Comparison of ENCODE assay signal across 8 cellular contexts in the genomic region with DNA sequence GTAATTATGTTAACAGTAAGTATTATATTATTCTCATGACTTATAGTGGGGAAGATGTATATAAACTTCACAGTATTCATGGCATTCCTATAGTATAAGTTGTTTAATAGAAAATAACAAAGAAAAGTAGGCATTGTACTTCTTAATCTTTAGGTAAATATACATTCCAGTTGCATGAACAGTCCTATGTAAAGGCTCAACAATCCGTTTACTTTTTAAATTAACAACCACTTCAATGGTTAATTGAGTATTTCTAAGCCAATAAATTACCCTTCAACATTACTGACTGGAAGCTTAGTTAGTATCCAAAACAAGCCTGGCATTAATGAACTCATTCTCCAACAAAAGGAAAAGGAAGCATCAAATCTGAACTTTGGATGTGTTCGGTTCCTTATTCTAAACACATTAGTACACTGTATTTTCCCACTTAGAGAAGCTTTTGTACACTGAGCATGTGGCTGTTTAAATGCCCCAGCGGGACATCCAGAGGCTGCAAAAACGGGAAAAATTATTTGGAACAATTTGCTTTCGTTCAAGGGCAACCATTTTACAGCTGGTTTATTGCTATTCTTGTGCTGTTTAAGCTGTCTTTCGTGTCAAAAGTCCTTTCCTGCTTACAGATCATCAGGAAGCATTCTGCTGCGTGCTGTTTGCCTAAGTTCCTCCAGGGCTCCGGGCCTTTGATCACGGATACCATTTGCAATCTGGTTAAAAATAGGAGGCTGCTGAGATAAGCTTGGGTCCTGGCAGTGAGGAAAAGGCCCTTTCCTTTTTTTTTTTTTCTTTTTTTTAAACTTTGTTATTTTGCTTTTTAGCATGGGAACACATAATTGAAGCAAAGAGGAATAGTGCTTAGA.
DNase-seq lines count a peak whose midpoint lies in the region; ATAC-seq lines count a peak whose summit lies in the region.

No MANE protein-coding gene starts in this region.

- peak overlapping the region; percentile 20; the same call in 1 of the 2 replicates for H3K9ac ChIP-seq in ES-I3 (ENCODE audit: low read depth, low read length)
- no peak overlapping the region for H3K9ac ChIP-seq in trophoblast cell (ENCODE audit: low read length)

- peaks cover 3% of the 10 kb centered on the region for H3K27me3 Mint-ChIP-seq in activated naive CD4-positive, alpha-beta T cell treated with anti-CD3 and anti-CD28 coated beads for 36 hours (ENCODE audit: low read depth)

- H3K4me3 ChIP-seq in trophoblast cell (ENCODE audit: low read depth, low read length): no peak overlapping the region

- CTCF ChIA-PET in activated naive CD4-positive, alpha-beta T cell treated with anti-CD3 and anti-CD28 coated beads for 36 hours (lab: Charles Lee): no interaction called here

- no peaks in the 10 kb centered on the region for H3K79me1 ChIP-seq in trophoblast cell (ENCODE audit: low read length)

- H2AK5ac ChIP-seq in trophoblast cell (ENCODE audit: low read length): no peak overlapping the region

- no peak overlapping the region for H3K27ac Mint-ChIP-seq in activated naive CD4-positive, alpha-beta T cell treated with anti-CD3 and anti-CD28 coated beads for 36 hours

- H3K36me3 ChIP-seq in ES-I3 (ENCODE audit: insufficient read depth, low read length): no peaks in the 10 kb centered on the region
- H3K36me3 ChIP-seq in trophoblast cell (ENCODE audit: control insufficient read depth in 1 of 2, insufficient read depth in 2 of 2, low read length in 2 of 2): no peaks in the 10 kb centered on the region

- no peaks in the 10 kb centered on the region for H3K9me3 ChIP-seq in ES-I3 (ENCODE audit: control insufficient read depth, insufficient read depth, low read length)
- no peaks in the 10 kb centered on the region for H3K9me3 ChIP-seq in trophoblast cell (ENCODE audit: insufficient read depth, low read depth, low read length)

- H3K18ac ChIP-seq in trophoblast cell (ENCODE audit: low read length): no peak overlapping the region

- no CpG with 5 or more reads among the region's 9 CpGs for WGBS in trophoblast cell (ENCODE audit: extremely low coverage, insufficient coverage, insufficient read length)

- H3K4me3 Mint-ChIP-seq in activated naive CD4-positive, alpha-beta T cell treated with anti-CD3 and anti-CD28 coated beads for 36 hours: no peak overlapping the region

- H2BK12ac ChIP-seq in trophoblast cell (ENCODE audit: low read length): no peak overlapping the region

- H3K4me1 Mint-ChIP-seq in activated naive CD4-positive, alpha-beta T cell treated with anti-CD3 and anti-CD28 coated beads for 36 hours (ENCODE audit: low read depth): no peaks in the 10 kb centered on the region

- H4K8ac ChIP-seq in trophoblast cell (ENCODE audit: low read depth, low read length): no peak overlapping the region

- DNase-seq in SK-N-DZ (ENCODE audit: low spot score) (peak; percentile 2), glomerular endothelial cell (ENCODE audit: extremely low read depth, low read depth, low spot score) (peak; percentile 63), trophoblast cell (peak in 1 of 2 donors; percentile 36), activated T-cell treated with anti-CD3 and anti-CD28 coated beads for 4 hours (no peak)
- DNase-seq in activated naive CD4-positive, alpha-beta T cell treated with anti-CD3 and anti-CD28 coated beads for 36 hours: no peak

- no peak overlapping the region for H2BK120ac ChIP-seq in trophoblast cell (ENCODE audit: insufficient read depth, low read length, poor library complexity)

- H3K4ac ChIP-seq in trophoblast cell (ENCODE audit: low read depth, low read length): no peak overlapping the region

- H2BK5ac ChIP-seq in trophoblast cell (ENCODE audit: low read depth, low read length, poor library complexity): no peak overlapping the region

- no peak overlapping the region for H3K27ac ChIP-seq in trophoblast cell (ENCODE audit: low read depth, low read length)

- H4K91ac ChIP-seq in trophoblast cell (ENCODE audit: low read depth, low read length): no peak overlapping the region

- H3K36me3 Mint-ChIP-seq in activated naive CD4-positive, alpha-beta T cell treated with anti-CD3 and anti-CD28 coated beads for 36 hours (ENCODE audit: low read depth): no peaks in the 10 kb centered on the region

- H3K4me1 ChIP-seq in ES-I3 (ENCODE audit: insufficient read depth, low read length) (peaks cover 12% of the 10 kb centered on the region; the same call in 1 of the 2 replicates), trophoblast cell (ENCODE audit: control insufficient read depth in 1 of 2, insufficient read depth in 2 of 2, low read length in 2 of 2) (peaks cover 0 to 2% of the 10 kb centered on the region in 2 experiments)

- H3K23ac ChIP-seq in trophoblast cell (ENCODE audit: low read length): no peak overlapping the region

- H3K27me3 ChIP-seq in trophoblast cell (ENCODE audit: insufficient read depth, low read length): no peaks in the 10 kb centered on the region

- no peak overlapping the region for H3K4me2 ChIP-seq in trophoblast cell (ENCODE audit: low read length)

- peak overlapping the region; percentile 83 for H2AFZ ChIP-seq in trophoblast cell (ENCODE audit: insufficient read depth, low read length, poor library complexity)

- ATAC-seq in GM18502 (IDR thresholded peaks at IDR 0.05; ENCODE audit: poor library complexity, unreplicated experiment) (no peak), GM21367 (IDR thresholded peaks at IDR 0.05; ENCODE audit: unreplicated experiment) (no peak)

- H3K9me3 Mint-ChIP-seq in activated naive CD4-positive, alpha-beta T cell treated with anti-CD3 and anti-CD28 coated beads for 36 hours: no peaks in the 10 kb centered on the region

- intact Hi-C loops in activated naive CD4-positive, alpha-beta T cell treated with anti-CD3 and anti-CD28 coated beads for 36 hours (cut with micrococcal nuclease): no loop called here

- H3K79me2 ChIP-seq in trophoblast cell (ENCODE audit: control insufficient read depth, insufficient read depth, low read length, poor library complexity): no peaks in the 10 kb centered on the region

- H4K12ac ChIP-seq in trophoblast cell (ENCODE audit: low read depth, low read length): no peak overlapping the region

- no peak overlapping the region for H3K14ac ChIP-seq in trophoblast cell (ENCODE audit: low read length)

Comparison
In these comparisons a context has a peak if more than half of its experiments do, and no peak if none do; other contexts are left out.
1. DNase-seq: peak in SK-N-DZ (single experiment) and glomerular endothelial cell (single experiment); none in activated naive CD4-positive, alpha-beta T cell treated with anti-CD3 and anti-CD28 coated beads for 36 hours (single experiment) and activated T-cell treated with anti-CD3 and anti-CD28 coated beads for 4 hours (single experiment).